Comparison of ENCODE assay signal across 4 cellular contexts in genomic region chr1:192151176-192151575, GRCh38.
TF ChIP-seq lines count a peak whose summit lies in the region.

No MANE protein-coding gene starts in this region.

TF ChIP-seq in GM23338, 12 proteins besides CTCF, POLR2A, EP300 and RAD21:
- no peak for TF ChIP-seq JUNB (IDR thresholded peaks at IDR 0.05; ENCODE audit: unreplicated experiment)
- no peak for TF ChIP-seq NANOG (IDR thresholded peaks at IDR 0.05; ENCODE audit: borderline replicate concordance)
- no peak for TF ChIP-seq ZNF331 (CRISPR knock-in tag; IDR thresholded peaks at IDR 0.05; ENCODE audit: low read depth)
- no peak for TF ChIP-seq POLR2AphosphoS5 (IDR thresholded peaks at IDR 0.05; ENCODE audit: low read depth)
- no peak for TF ChIP-seq ZNF114 (CRISPR knock-in tag; IDR thresholded peaks at IDR 0.05)

TF ChIP-seq in IMR-90, 13 proteins besides CTCF, POLR2A, EP300 and RAD21:
- TF ChIP-seq NFE2L2 (IDR thresholded peaks at IDR 0.05; ENCODE audit: low read depth, low read length) (no peak), FOS (IDR thresholded peaks at IDR 0.05; ENCODE audit: low read depth, low read length) (no peak), CHD1 (IDR thresholded peaks at IDR 0.05; ENCODE audit: low read depth, low read length) (no peak), USF2 (IDR thresholded peaks at IDR 0.05; ENCODE audit: low read depth, low read length) (no peak), BHLHE40 (IDR thresholded peaks at IDR 0.05; ENCODE audit: low read depth, low read length) (no peak)
- TF ChIP-seq, protein P1, sequence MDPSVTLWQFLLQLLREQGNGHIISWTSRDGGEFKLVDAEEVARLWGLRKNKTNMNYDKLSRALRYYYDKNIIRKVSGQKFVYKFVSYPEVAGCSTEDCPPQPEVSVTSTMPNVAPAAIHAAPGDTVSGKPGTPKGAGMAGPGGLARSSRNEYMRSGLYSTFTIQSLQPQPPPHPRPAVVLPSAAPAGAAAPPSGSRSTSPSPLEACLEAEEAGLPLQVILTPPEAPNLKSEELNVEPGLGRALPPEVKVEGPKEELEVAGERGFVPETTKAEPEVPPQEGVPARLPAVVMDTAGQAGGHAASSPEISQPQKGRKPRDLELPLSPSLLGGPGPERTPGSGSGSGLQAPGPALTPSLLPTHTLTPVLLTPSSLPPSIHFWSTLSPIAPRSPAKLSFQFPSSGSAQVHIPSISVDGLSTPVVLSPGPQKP (IDR thresholded peaks at IDR 0.05; ENCODE audit: borderline replicate concordance, low read depth, low read length), result no peak

TF ChIP-seq in H1, 55 proteins besides CTCF, POLR2A, EP300 and RAD21:
- TF ChIP-seq RNF2 (IDR thresholded peaks at IDR 0.05; ENCODE audit: borderline replicate concordance, low read depth, low read length, missing control alignments, poor library complexity, severe bottlenecking) (no peak), SAP30 (IDR thresholded peaks at IDR 0.05; ENCODE audit: insufficient read depth, insufficient replicate concordance, low read length) (no peak), BACH1 (IDR thresholded peaks at IDR 0.05; ENCODE audit: low read length) (no peak), CEBPB (IDR thresholded peaks at IDR 0.05; ENCODE audit: low read depth, low read length) (0 out of 2 replicates have a peak, but pooled peaks have one; percentile 19), KDM5A (IDR thresholded peaks at IDR 0.05; ENCODE audit: low read length) (no peak), TCF12 (IDR thresholded peaks at IDR 0.05; ENCODE audit: low read depth, low read length) (peak; percentile 96), SUZ12 (IDR thresholded peaks at IDR 0.05; ENCODE audit: low read length) (no peak), JUND (IDR thresholded peaks at IDR 0.05; ENCODE audit: low read length) (peak; percentile 57), TEAD4 (IDR thresholded peaks at IDR 0.05; ENCODE audit: low read depth, low read length) (peak; percentile 86)

TF ChIP-seq in GM12891, 5 proteins besides CTCF, POLR2A, EP300 and RAD21:
- no peak for TF ChIP-seq SPI1 (IDR thresholded peaks at IDR 0.05; ENCODE audit: low read depth, low read length)
- no peak for TF ChIP-seq TAF1 (IDR thresholded peaks at IDR 0.05; ENCODE audit: low read depth, low read length)
- TF ChIP-seq POLR2AphosphoS5 (IDR thresholded peaks at IDR 0.05; ENCODE audit: low read depth, low read length), result no peak
- no peak for TF ChIP-seq PAX5 (IDR thresholded peaks at IDR 0.05; ENCODE audit: insufficient read depth, low read length, severe bottlenecking)
- no peak for TF ChIP-seq POU2F2 (IDR thresholded peaks at IDR 0.05; ENCODE audit: low read depth, low read length)
